Comparison of ENCODE assay signal across 22 cellular contexts in the genomic region with DNA sequence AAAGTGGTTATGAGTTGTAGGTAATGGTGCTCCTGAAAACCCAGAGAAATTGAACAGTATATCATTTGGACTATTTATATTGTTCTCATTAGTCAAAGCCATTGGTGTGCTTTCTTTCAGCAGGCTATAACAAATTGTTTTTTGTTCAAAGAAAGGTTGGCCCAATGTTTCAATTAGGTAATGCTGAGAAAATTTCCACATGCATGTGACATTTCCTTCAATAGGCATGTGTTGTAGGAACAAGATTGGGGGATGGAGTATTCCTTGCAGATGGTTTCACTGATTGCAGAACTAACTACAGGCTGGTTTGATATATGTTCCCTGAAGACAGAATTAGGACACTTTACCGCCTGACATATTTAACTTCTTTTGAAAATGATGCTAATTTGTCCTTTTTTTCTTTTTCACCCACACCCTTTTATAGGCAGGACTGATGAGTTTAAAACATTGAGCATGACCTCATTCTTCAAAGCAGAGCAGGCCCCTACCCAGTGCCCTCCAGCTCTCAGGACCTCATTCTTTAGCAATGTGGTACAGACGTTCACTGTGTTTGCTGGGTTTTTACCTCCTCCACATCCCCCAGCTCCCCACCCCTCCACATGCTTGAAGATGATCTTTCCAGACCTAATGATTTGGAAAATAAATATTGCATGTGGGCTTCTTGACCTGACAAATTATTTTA.
DNase-seq lines count a peak whose midpoint lies in the region; ATAC-seq, FAIRE-seq and TF ChIP-seq lines count a peak whose summit lies in the region.
"Had no signal": no experiment of that assay in that cellular context is flagged by ENCODE, and none has a peak within 500 bp of the region (broad histone marks: within the 10 kb centered on the region; RNA-seq: fewer than 3 reads in every experiment).

No MANE protein-coding gene starts in this region.

- TF ChIP-seq CTCF in mesothelial cell of epicardium (IDR thresholded peaks at IDR 0.05; ENCODE audit: unreplicated experiment) (no peak), type B pancreatic cell (conservative IDR thresholded peaks at IDR 0.05) (no peak), natural killer cell (IDR thresholded peaks at IDR 0.05) (no peak)

- FAIRE-seq in endometrium (lab: Jason Lieb, UNC) = peak; percentile 51
- FAIRE-seq: A549, GM19239, HTR-8/SVneo had no signal

- H3K9me3 Mint-ChIP-seq in mesothelial cell of epicardium = peaks cover 13% of the 10 kb centered on the region
- no peaks in the 10 kb centered on the region for H3K9me3 Mint-ChIP-seq in type B pancreatic cell
- peaks cover 0 to 2% of the 10 kb centered on the region in 2 donors for H3K9me3 Mint-ChIP-seq in natural killer cell

- H3K4me1 Mint-ChIP-seq in mesothelial cell of epicardium (peaks cover 10% of the 10 kb centered on the region), type B pancreatic cell (ENCODE audit: unreplicated experiment) (peaks cover 6% of the 10 kb centered on the region), natural killer cell (no peaks in the 10 kb centered on the region)

- intact Hi-C loops in natural killer cell (cut with micrococcal nuclease) = no loop called here

- H3K27me3 Mint-ChIP-seq in mesothelial cell of epicardium (ENCODE audit: low read depth) = peaks cover 2% of the 10 kb centered on the region
- no peaks in the 10 kb centered on the region for H3K27me3 Mint-ChIP-seq in type B pancreatic cell
- H3K27me3 Mint-ChIP-seq in natural killer cell (ENCODE audit: low read depth in 2 of 2) = peaks cover 0 to 3% of the 10 kb centered on the region in 2 donors
- H3K27me3 Mint-ChIP-seq: IgD-negative memory B cell had no signal

- ATAC-seq in natural killer cell = no peak
- ATAC-seq: A549 had no signal

- H3K27ac Mint-ChIP-seq in mesothelial cell of epicardium (peak overlapping the region; percentile 81), type B pancreatic cell (peak overlapping the region; percentile 35), natural killer cell (no peak overlapping the region)
- H3K27ac Mint-ChIP-seq: IgD-negative memory B cell had no signal

- H3K4me3 Mint-ChIP-seq in mesothelial cell of epicardium (no peak overlapping the region), type B pancreatic cell (no peak overlapping the region), natural killer cell (no peak overlapping the region)

- H3K36me3 Mint-ChIP-seq in mesothelial cell of epicardium (peaks cover 1% of the 10 kb centered on the region), type B pancreatic cell (peaks cover 4% of the 10 kb centered on the region), natural killer cell (no peaks in the 10 kb centered on the region)

- DNase-seq in NCI-H69 (lab: John Stamatoyannopoulos, UW) (peak; percentile 62), mesothelial cell of epicardium (ENCODE audit: low spot score in 2 of 2, unreplicated experiment in 2 of 2) (no peak), type B pancreatic cell (ENCODE audit: extremely low spot score, unreplicated experiment) (no peak), NOMO-1 treated with DMSO at 0.1 percent for 48 hours (lab: John Stamatoyannopoulos, UW; ENCODE audit: unreplicated experiment) (no peak), natural killer cell (no peak), DMS114 treated with DMSO at 0.1 percent for 48 hours (lab: John Stamatoyannopoulos, UW; ENCODE audit: unreplicated experiment) (no peak)
- no peak for DNase-seq in activated CD4-positive, alpha-beta T cell treated with anti-CD3 and anti-CD28 coated beads, Interleukin-2, amount 50 U/mL, for 1 hour
- DNase-seq: C1 segment of cervical spinal cord, DMS 273 treated with DMSO at 0.1 percent for 48 hours, EL, H7, NCI-H1105, NCI-H187, NCI-H446 treated with DMSO at 0.1 percent for 48 hours, NCI-H748 treated with DMSO at 0.1 percent for 48 hours, PC-9, SJCRH30 had no signal

Comparison
In these comparisons a context has a peak if more than half of its experiments do, and no peak if none do; other contexts are left out.
1. H3K27ac Mint-ChIP-seq: peak in mesothelial cell of epicardium (single experiment) and type B pancreatic cell (single experiment); none in natural killer cell (0 of 2).